Comparison of ENCODE assay signal across 1 cellular context in the genomic region with DNA sequence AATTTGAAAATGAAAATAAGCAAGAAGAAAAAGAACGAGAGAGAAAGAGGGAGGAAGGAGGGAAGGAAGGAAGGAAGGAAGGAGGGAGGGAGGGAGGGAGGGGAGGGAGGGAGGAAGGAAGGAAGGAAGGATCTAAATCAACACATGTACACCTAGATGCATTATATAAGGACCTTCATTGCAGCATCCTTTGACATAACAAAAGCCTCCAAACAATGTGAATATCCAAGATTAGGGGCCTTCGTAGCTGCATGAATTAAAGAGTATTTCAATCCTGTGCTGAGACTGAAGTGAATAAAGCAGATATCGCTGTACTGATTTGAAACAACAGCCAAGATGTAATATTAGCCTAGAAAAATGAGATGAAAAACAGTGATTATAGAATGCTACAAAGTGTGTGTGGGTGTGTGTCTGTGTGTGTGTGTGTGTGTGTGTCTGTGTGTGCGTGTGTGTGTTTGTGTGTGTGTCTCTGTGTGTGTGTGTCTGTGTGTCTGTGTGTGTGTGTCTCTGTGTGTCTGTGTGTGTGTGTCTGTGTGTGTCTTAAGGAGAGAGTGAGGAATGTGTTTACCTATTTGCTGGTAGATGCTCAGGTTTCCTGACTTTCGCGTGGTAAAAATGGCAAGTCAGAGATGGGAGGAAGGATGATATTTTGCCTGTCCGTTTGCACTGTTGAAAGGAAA.
TF ChIP-seq lines count a peak whose summit lies in the region.

No MANE protein-coding gene starts in this region.

TF ChIP-seq in IMR-90, 13 proteins besides CTCF, POLR2A, EP300 and RAD21 (continued from another document):
- TF ChIP-seq MAFK (IDR thresholded peaks at IDR 0.05; ENCODE audit: low read depth, low read length) (no peak), BHLHE40 (IDR thresholded peaks at IDR 0.05; ENCODE audit: low read depth, low read length) (no peak), NFE2L2 (IDR thresholded peaks at IDR 0.05; ENCODE audit: low read depth, low read length) (no peak), SMC3 (IDR thresholded peaks at IDR 0.05; ENCODE audit: low read depth, low read length) (no peak), MAZ (IDR thresholded peaks at IDR 0.05; ENCODE audit: borderline replicate concordance, low read depth, low read length) (no peak)
- TF ChIP-seq, protein P1, sequence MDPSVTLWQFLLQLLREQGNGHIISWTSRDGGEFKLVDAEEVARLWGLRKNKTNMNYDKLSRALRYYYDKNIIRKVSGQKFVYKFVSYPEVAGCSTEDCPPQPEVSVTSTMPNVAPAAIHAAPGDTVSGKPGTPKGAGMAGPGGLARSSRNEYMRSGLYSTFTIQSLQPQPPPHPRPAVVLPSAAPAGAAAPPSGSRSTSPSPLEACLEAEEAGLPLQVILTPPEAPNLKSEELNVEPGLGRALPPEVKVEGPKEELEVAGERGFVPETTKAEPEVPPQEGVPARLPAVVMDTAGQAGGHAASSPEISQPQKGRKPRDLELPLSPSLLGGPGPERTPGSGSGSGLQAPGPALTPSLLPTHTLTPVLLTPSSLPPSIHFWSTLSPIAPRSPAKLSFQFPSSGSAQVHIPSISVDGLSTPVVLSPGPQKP (IDR thresholded peaks at IDR 0.05; ENCODE audit: borderline replicate concordance, low read depth, low read length) = no peak
